12 cellular contexts compared by ENCODE assay signal in the genomic region with DNA sequence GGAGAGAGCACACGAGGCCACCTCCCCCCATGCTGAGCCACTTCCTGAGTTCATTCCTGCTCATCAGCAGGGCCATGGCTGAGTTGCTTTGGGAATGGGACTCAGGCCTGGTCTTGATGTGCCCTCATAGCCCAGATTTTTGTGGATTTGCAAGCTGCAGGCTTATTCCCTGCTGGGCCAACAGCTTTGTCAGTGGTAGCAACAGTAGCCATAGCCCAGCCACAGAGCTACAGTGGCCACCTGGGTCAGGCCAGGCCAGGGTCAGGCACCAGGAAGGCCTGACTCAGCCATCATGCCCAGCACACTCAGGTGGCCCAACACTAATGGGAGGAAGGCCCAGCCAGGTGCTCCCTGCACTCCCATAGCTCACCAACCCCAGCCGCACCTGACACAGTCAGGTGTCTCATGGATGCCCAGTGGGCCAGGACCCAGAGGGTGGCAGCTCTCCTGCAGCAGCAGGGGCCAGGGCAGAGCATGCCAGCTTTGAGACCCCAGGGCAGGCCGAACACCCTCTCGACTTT. TPM values are rescaled to one million over a fixed set of nuclear protein-coding genes. Genes with fewer than 3 reads are reported as not detected.
A peak's percentile ranks its signal among the peaks of the same experiment; 100 is the strongest.
DNase-seq lines count a peak whose midpoint lies in the region; ATAC-seq and TF ChIP-seq lines count a peak whose summit lies in the region.
"Had no signal": no experiment of that assay in that cellular context is flagged by ENCODE, and none has a peak within 500 bp of the region (broad histone marks: within the 10 kb centered on the region; RNA-seq: fewer than 3 reads in every experiment).

No MANE protein-coding gene starts in this region.

- DNase-seq in DMS53 (lab: John Stamatoyannopoulos, UW) (peak; percentile 27), DMS53 treated with DMSO at 0.1 percent for 48 hours (lab: John Stamatoyannopoulos, UW; ENCODE audit: unreplicated experiment) (no peak), MCF 10A (ENCODE audit: unreplicated experiment) (no peak), left kidney (ENCODE audit: low read depth, low spot score) (peak; percentile 70), upper lobe of right lung (no peak), RPMI8226 (no peak), germinal center (ENCODE audit: low spot score) (no peak)
- DNase-seq: cortex of kidney, NCI-H2081 had no signal

- no peak overlapping the region for H3K4me3 Mint-ChIP-seq in MCF 10A (ENCODE audit: unreplicated experiment)
- H3K4me3 Mint-ChIP-seq: activated T-helper 17 cell treated with anti-CD3 and anti-CD28 coated beads, Interleukin-2, amount 50 U/mL, for 72 hours had no signal

- CTCF ChIA-PET in MCF 10A (lab: Yijun Ruan, JAX), result interaction anchor here (0.6 to 2.8 kb wide), 6 partner anchors 12 to 329 kb away, joined by 3 to 13 read pairs (median 5); no protein-coding TSS in a partner anchor

- no peak overlapping the region for H3K27ac ChIP-seq in upper lobe of right lung

- H3K36me3 Mint-ChIP-seq in MCF 10A (ENCODE audit: insufficient read depth, unreplicated experiment), result peaks cover 50% of the 10 kb centered on the region

- no peaks in the 10 kb centered on the region for H3K27me3 ChIP-seq in upper lobe of right lung

- BruUV-seq in MCF 10A (replicated peaks; lab: Mats Ljungman, UMichigan), result no TSS peak

- POLR2A ChIA-PET in MCF 10A (lab: Yijun Ruan, JAX), result interaction anchor here (0.6 to 5.8 kb wide), 12 partner anchors 10 to 61 kb away, joined by 3 to 53 read pairs (median 6); a partner anchor contains a TSS

- no peaks in the 10 kb centered on the region for H3K27me3 Mint-ChIP-seq in MCF 10A (ENCODE audit: insufficient read depth, unreplicated experiment)
- H3K27me3 Mint-ChIP-seq: activated T-helper 17 cell treated with anti-CD3 and anti-CD28 coated beads, Interleukin-2, amount 50 U/mL, for 72 hours had no signal

- no peak overlapping the region for H3K4me3 ChIP-seq in upper lobe of right lung

- peak overlapping the region; percentile 67 for H3K27ac Mint-ChIP-seq in MCF 10A (ENCODE audit: low read depth, unreplicated experiment)
- H3K27ac Mint-ChIP-seq: activated T-helper 17 cell treated with anti-CD3 and anti-CD28 coated beads, Interleukin-2, amount 50 U/mL, for 72 hours; stimulated activated naive CD8-positive, alpha-beta T cell treated with anti-CD3 and anti-CD28 coated beads, Interleukin-15, amount 100 ng/mL, for 72 hours had no signal

- peaks cover 23% of the 10 kb centered on the region for H3K36me3 ChIP-seq in upper lobe of right lung

- peaks cover 14% of the 10 kb centered on the region for H3K4me1 ChIP-seq in upper lobe of right lung

- H3K9me3 Mint-ChIP-seq in MCF 10A (ENCODE audit: unreplicated experiment), result no peaks in the 10 kb centered on the region
- H3K9me3 Mint-ChIP-seq: activated T-helper 17 cell treated with anti-CD3 and anti-CD28 coated beads, Interleukin-2, amount 50 U/mL, for 72 hours; stimulated activated naive CD8-positive, alpha-beta T cell treated with anti-CD3 and anti-CD28 coated beads, Interleukin-15, amount 100 ng/mL, for 72 hours had no signal

- intact Hi-C loops in MCF 10A (cut with micrococcal nuclease) (loop anchor here (5.0 kb wide), 1 partner anchor 45 kb away; no protein-coding TSS in a partner anchor), upper lobe of right lung (cut with DNase I) (no loop called here)

- no peak for TF ChIP-seq CTCF in MCF 10A (IDR thresholded peaks at IDR 0.05; ENCODE audit: unreplicated experiment)
- TF ChIP-seq CTCF in upper lobe of right lung (IDR thresholded peaks at IDR 0.05), result no peak

- no peaks in the 10 kb centered on the region for H3K9me3 ChIP-seq in upper lobe of right lung

- peak; percentile 1 for ATAC-seq in upper lobe of right lung
- no peak for ATAC-seq in GM21447 (IDR thresholded peaks at IDR 0.05; ENCODE audit: unreplicated experiment)

- H3K4me1 Mint-ChIP-seq in MCF 10A (ENCODE audit: insufficient read depth, unreplicated experiment), result peaks cover 27% of the 10 kb centered on the region
- H3K4me1 Mint-ChIP-seq: activated T-helper 17 cell treated with anti-CD3 and anti-CD28 coated beads, Interleukin-2, amount 50 U/mL, for 72 hours had no signal

RNA-seq across cellular contexts. Expression of a gene that starts 33.4 kb away (rescaled TPM):
- total RNA-seq in MCF 10A (2022) (206 and 248 TPM in 2 replicates), upper lobe of right lung (44.8 TPM)

RNA-seq across cellular contexts. Expression of a gene that starts 49.0 kb away (rescaled TPM):
- total RNA-seq in MCF 10A (2022) (0.20 TPM in 1 of 2 replicates, not detected in the other), upper lobe of right lung (not detected)

Comparison
In these comparisons a context has a peak if more than half of its experiments do, and no peak if none do; other contexts are left out.
1. DNase-seq: peak in DMS53 (single experiment) and left kidney (single experiment); none in DMS53 treated with DMSO at 0.1 percent for 48 hours (single experiment), MCF 10A (single experiment), upper lobe of right lung (single experiment), RPMI8226 (single experiment) and germinal center (single experiment).